In genomic region chr15:64096486-64097431, GRCh38 we compare ENCODE assay signal across 1 cellular context.
TF ChIP-seq lines count a peak whose summit lies in the region.

No MANE protein-coding gene starts in this region.

TF ChIP-seq in GM12878, 131 proteins besides CTCF, POLR2A, EP300 and RAD21:
- TF ChIP-seq IKZF2 (IDR thresholded peaks at IDR 0.05) = no peak
- TF ChIP-seq SIN3A (IDR thresholded peaks at IDR 0.05; ENCODE audit: low read depth, low read length) = no peak
- TF ChIP-seq TARDBP (IDR thresholded peaks at IDR 0.05; ENCODE audit: borderline replicate concordance) = no peak
- TF ChIP-seq ZNF207 (IDR thresholded peaks at IDR 0.05; ENCODE audit: borderline replicate concordance) = no peak
- TF ChIP-seq ZNF384 (IDR thresholded peaks at IDR 0.05; ENCODE audit: borderline replicate concordance, low read depth, low read length) = no peak
- no peak for TF ChIP-seq USF1 (IDR thresholded peaks at IDR 0.05; ENCODE audit: borderline replicate concordance, extremely low read length, insufficient read depth, low read depth, low read length)
- no peak for TF ChIP-seq EZH2 (IDR thresholded peaks at IDR 0.05; ENCODE audit: borderline replicate concordance, control insufficient read depth, low read depth, low read length)
- no peak for TF ChIP-seq NBN (IDR thresholded peaks at IDR 0.05)
- no peak for TF ChIP-seq ZBED1 (IDR thresholded peaks at IDR 0.05; ENCODE audit: borderline replicate concordance)
- TF ChIP-seq YY1 (IDR thresholded peaks at IDR 0.05; ENCODE audit: low read depth, low read length) = no peak
- no peak for TF ChIP-seq FOXK2 (IDR thresholded peaks at IDR 0.05)
- TF ChIP-seq HDAC6 (IDR thresholded peaks at IDR 0.05; ENCODE audit: unreplicated experiment) = no peak
- TF ChIP-seq CREB1 (IDR thresholded peaks at IDR 0.05; ENCODE audit: low read depth) = no peak
- no peak for TF ChIP-seq TBL1XR1 (IDR thresholded peaks at IDR 0.05; ENCODE audit: low read depth, low read length)
- TF ChIP-seq CREM (IDR thresholded peaks at IDR 0.05; ENCODE audit: low read depth) = no peak
TF ChIP-seq in GM12878: peak in this region for 0.
